8 cellular contexts compared by ENCODE assay signal in the genomic region with DNA sequence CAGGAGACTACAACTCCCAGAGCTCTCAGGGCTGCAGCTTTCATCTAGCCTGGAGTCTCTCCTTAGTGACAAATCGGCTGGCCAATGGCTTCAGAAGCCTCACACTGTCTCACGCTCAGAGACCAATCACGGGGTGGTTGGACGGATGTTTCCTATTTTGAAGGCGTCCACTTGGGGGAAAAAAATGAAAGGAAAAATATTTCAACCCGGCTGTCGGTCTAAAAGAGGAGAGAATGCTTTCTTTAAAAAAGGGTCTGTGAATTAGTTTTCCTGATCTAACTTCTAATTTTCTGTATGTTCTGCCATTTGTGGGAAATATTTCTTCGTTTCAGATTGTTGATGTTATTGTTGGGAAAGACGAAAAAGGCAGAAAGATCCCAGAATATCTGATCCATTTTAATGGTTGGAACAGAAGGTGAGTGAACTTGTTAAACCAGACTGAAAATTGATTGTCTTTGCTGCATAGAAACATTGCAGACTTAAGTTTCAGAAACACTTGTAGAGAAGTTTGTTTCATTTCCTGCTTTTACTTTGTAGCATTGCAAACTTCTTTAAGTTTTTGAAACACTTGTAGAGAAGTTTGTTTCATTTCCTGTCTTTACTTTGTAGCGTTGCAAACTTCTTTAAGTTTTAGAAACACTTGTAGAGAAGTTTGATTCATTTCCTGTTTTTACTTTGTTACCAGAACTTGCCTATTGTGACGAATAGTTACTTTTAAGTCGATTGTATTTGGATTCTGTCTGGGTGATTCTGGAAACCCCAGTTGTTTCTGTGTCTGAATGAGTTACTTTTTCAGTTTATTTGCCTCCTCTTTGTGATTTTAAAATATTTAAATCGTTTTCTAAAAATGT. TPM values are rescaled to one million over a fixed set of nuclear protein-coding genes. Genes with fewer than 3 reads are reported as not detected.
A peak's percentile ranks its signal among the peaks of the same experiment; 100 is the strongest.
DNase-seq lines count a peak whose midpoint lies in the region; ATAC-seq, FAIRE-seq and TF ChIP-seq lines count a peak whose summit lies in the region.

No MANE protein-coding gene starts in this region.

- FAIRE-seq in colon (lab: Jason Lieb, UNC) (peak; percentile 98), keratinocyte (lab: Jason Lieb, UNC) (peak; percentile 76)

- H3K4me3 ChIP-seq in BJ (ENCODE audit: low read depth, low read length) (peak overlapping the region; percentile 89), keratinocyte (ENCODE audit: control insufficient read depth in 2 of 3, extremely low read depth in 1 of 3, insufficient read depth in 2 of 3, low read depth in 1 of 3, low read length in 3 of 3) (peak overlapping the region; percentile 58 to 80 (median 75))

- H3K9ac ChIP-seq in keratinocyte (ENCODE audit: control insufficient read depth, extremely low read depth, insufficient read depth, low read length): peak overlapping the region; percentile 91

- TF ChIP-seq CTCF in BJ (IDR thresholded peaks at IDR 0.05; ENCODE audit: insufficient read depth, low read depth, low read length) (no peak), keratinocyte (optimal IDR thresholded peaks at IDR 0.05 in 1 of 3, IDR thresholded peaks at IDR 0.05 in 1 of 3, conservative IDR thresholded peaks at IDR 0.05 in 1 of 3; ENCODE audit: extremely low read depth in 1 of 3, insufficient read depth in 2 of 3, low read length in 3 of 3) (no peak)

- no peaks in the 10 kb centered on the region for H3K79me2 ChIP-seq in keratinocyte (ENCODE audit: control insufficient read depth, insufficient read depth, low read length)

- H3K9me3 ChIP-seq in keratinocyte (ENCODE audit: control insufficient read depth, low read depth, low read length): no peaks in the 10 kb centered on the region

- dilution Hi-C loops in keratinocyte (cut with MboI; ENCODE audit: extremely low pct_ligation_motif_present, low sequenced_read_pairs): no loop called here

- no peaks in the 10 kb centered on the region for H3K9me1 ChIP-seq in keratinocyte (ENCODE audit: control insufficient read depth, extremely low read depth, insufficient read depth, low read length)

- DNase-seq in BJ (ENCODE audit: low read depth) (peak; percentile 62), NCI-H446 treated with DMSO at 0.1 percent for 48 hours (lab: John Stamatoyannopoulos, UW) (peak; percentile 75), keratinocyte (ENCODE audit: low read depth, low spot score) (peak; percentile 25)
- peak; percentile 67 for DNase-seq in stimulated activated CD4-positive, alpha-beta T cell treated with anti-CD3 and anti-CD28 coated beads, Interleukin-15, amount 100 ng/mL, for 24 hours

- H3K4me1 ChIP-seq in keratinocyte (ENCODE audit: control insufficient read depth, extremely low read depth, insufficient read depth, low read length): peaks cover 5% of the 10 kb centered on the region

- peak overlapping the region; percentile 38 for H2AFZ ChIP-seq in keratinocyte (ENCODE audit: control insufficient read depth, low read length)

- peak; percentile 73 for ATAC-seq in GM19324 (IDR thresholded peaks at IDR 0.05; ENCODE audit: low FRiP score, unreplicated experiment)
- ATAC-seq in HG03439 (IDR thresholded peaks at IDR 0.05; ENCODE audit: unreplicated experiment): peak; percentile 65
- ATAC-seq in activated CD4-positive, CD25-positive, alpha-beta regulatory T cell treated with anti-CD3 and anti-CD28 coated beads, Interleukin-2, amount 50 U/mL, for 24 hours: peak; percentile 78 to 80

- POLR2A ChIA-PET in BJ (lab: Charles Lee): interaction anchor here (0.7 kb wide), 1 partner anchor 28 kb away, joined by 5 read pairs; no protein-coding TSS in a partner anchor

- H3K4me2 ChIP-seq in keratinocyte (ENCODE audit: control insufficient read depth, extremely low read depth, insufficient read depth, low read depth, low read length): peak overlapping the region; percentile 77

- peaks cover 6% of the 10 kb centered on the region; the same call in 1 of the 2 replicates for H3K36me3 ChIP-seq in BJ (ENCODE audit: control insufficient read depth, insufficient read depth, low read length)
- peaks cover 1 to 3% of the 10 kb centered on the region in 2 experiments for H3K36me3 ChIP-seq in keratinocyte (ENCODE audit: control insufficient read depth in 2 of 2, extremely low read depth in 1 of 2, insufficient read depth in 2 of 2, low read length in 2 of 2)

- H3K27me3 ChIP-seq in BJ (ENCODE audit: control insufficient read depth, insufficient read depth, low read length) (no peaks in the 10 kb centered on the region), keratinocyte (ENCODE audit: control insufficient read depth, extremely low read depth, insufficient read depth, low read length) (no peaks in the 10 kb centered on the region)

- CTCF ChIA-PET in BJ (lab: Yijun Ruan, JAX): interaction anchor here (0.7 to 1.3 kb wide), 2 partner anchors 11 to 35 kb away, joined by 3 read pairs; no protein-coding TSS in a partner anchor

- H4K20me1 ChIP-seq in keratinocyte (ENCODE audit: control insufficient read depth, extremely low read depth, insufficient read depth, low read length): no peaks in the 10 kb centered on the region

- H3K27ac ChIP-seq in keratinocyte (ENCODE audit: control insufficient read depth, insufficient read depth, low read length): peak overlapping the region; percentile 62

RNA-seq across cellular contexts. Expression of a gene that starts 1.6 kb away (rescaled TPM):
- polyA plus RNA-seq in BJ (2011; rRNA removed) (27.2 and 31.6 TPM in 2 replicates), keratinocyte (24.3 to 30.7 TPM (median 26.9 TPM) in 3 replicates)
- 13.5 and 16.1 TPM in 2 replicates for polyA minus RNA-seq in BJ (2011; rRNA and poly(A)+ RNA removed)
- 74.3 TPM for polyA plus RNA-seq in keratinocyte (2011; ENCODE audit: low read depth)
- polyA plus RNA-seq in keratinocyte (2011; cell fraction: cytosol; rRNA removed): 20.8 and 27.4 TPM in 2 replicates
- 44.0 and 46.8 TPM in 2 replicates for polyA plus RNA-seq in keratinocyte (2011; cell fraction: nucleus; rRNA removed)
- polyA plus RNA-seq in keratinocyte (2012; ENCODE audit: low replicate concordance): 15.5 and 16.5 TPM in 2 replicates
- polyA minus RNA-seq in keratinocyte: 14.9 to 22.9 TPM (median 18.1 TPM) in 3 replicates
- 17.8 TPM for polyA minus RNA-seq in keratinocyte (2011; cell fraction: cytosol; rRNA and poly(A)+ RNA removed)
- polyA minus RNA-seq in keratinocyte (2011; cell fraction: nucleus; rRNA and poly(A)+ RNA removed): 8.5 and 13.1 TPM in 2 replicates

Comparison
In these comparisons a context has a peak if more than half of its experiments do, and no peak if none do; other contexts are left out.
1. Peak in every context shown above with its lines: DNase-seq, ATAC-seq, H3K4me3 ChIP-seq and H3K27ac ChIP-seq.
2. DNase-seq: peak in every context shown above with its lines; median percentile 75 in NCI-H446 treated with DMSO at 0.1 percent for 48 hours; 67 in stimulated activated CD4-positive, alpha-beta T cell treated with anti-CD3 and anti-CD28 coated beads, Interleukin-15, amount 100 ng/mL, for 24 hours; 62 in BJ; 25 in keratinocyte.